1 cellular context compared by ENCODE assay signal in the genomic region with DNA sequence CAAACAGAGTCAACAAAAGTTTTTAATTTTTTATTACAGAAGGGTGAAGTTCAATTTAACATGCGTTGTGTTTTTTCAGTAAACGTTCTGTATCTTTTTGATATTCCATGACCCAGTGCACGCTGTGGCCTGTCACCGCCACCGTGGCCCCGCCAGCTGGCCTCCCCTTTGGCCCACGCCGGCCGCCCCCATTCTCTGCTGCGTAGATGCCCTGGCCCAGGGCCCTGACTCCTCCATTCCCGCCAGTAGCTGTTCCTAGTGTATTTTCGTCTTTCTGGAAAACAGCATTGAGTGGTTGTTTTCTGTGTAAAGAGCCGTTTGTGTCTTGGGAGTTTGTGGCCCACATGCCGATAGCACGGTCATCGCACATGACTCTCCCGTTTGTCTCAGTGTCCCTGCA.
TF ChIP-seq lines count a peak whose summit lies in the region.

No MANE protein-coding gene starts in this region.

TF ChIP-seq in WTC11, 78 proteins besides CTCF, POLR2A, EP300 and RAD21 (continued from another document):
- TF ChIP-seq, protein P1, sequence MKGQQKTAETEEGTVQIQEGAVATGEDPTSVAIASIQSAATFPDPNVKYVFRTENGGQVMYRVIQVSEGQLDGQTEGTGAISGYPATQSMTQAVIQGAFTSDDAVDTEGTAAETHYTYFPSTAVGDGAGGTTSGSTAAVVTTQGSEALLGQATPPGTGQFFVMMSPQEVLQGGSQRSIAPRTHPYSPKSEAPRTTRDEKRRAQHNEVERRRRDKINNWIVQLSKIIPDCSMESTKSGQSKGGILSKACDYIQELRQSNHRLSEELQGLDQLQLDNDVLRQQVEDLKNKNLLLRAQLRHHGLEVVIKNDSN (CRISPR knock-in tag; IDR thresholded peaks at IDR 0.05): no peak
- TF ChIP-seq NFE2L1 (CRISPR knock-in tag; IDR thresholded peaks at IDR 0.05): no peak
- no peak for TF ChIP-seq NFYB (CRISPR knock-in tag; conservative IDR thresholded peaks at IDR 0.05; ENCODE audit: low read depth)
- TF ChIP-seq, protein P2, sequence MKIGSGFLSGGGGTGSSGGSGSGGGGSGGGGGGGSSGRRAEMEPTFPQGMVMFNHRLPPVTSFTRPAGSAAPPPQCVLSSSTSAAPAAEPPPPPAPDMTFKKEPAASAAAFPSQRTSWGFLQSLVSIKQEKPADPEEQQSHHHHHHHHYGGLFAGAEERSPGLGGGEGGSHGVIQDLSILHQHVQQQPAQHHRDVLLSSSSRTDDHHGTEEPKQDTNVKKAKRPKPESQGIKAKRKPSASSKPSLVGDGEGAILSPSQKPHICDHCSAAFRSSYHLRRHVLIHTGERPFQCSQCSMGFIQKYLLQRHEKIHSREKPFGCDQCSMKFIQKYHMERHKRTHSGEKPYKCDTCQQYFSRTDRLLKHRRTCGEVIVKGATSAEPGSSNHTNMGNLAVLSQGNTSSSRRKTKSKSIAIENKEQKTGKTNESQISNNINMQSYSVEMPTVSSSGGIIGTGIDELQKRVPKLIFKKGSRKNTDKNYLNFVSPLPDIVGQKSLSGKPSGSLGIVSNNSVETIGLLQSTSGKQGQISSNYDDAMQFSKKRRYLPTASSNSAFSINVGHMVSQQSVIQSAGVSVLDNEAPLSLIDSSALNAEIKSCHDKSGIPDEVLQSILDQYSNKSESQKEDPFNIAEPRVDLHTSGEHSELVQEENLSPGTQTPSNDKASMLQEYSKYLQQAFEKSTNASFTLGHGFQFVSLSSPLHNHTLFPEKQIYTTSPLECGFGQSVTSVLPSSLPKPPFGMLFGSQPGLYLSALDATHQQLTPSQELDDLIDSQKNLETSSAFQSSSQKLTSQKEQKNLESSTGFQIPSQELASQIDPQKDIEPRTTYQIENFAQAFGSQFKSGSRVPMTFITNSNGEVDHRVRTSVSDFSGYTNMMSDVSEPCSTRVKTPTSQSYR (CRISPR knock-in tag; IDR thresholded peaks at IDR 0.05): no peak
- TF ChIP-seq, protein P3, sequence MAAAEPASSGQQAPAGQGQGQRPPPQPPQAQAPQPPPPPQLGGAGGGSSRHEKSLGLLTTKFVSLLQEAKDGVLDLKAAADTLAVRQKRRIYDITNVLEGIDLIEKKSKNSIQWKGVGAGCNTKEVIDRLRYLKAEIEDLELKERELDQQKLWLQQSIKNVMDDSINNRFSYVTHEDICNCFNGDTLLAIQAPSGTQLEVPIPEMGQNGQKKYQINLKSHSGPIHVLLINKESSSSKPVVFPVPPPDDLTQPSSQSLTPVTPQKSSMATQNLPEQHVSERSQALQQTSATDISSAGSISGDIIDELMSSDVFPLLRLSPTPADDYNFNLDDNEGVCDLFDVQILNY (CRISPR knock-in tag; IDR thresholded peaks at IDR 0.05): no peak
- TF ChIP-seq GRHL2 (CRISPR knock-in tag; IDR thresholded peaks at IDR 0.05; ENCODE audit: insufficient replicate concordance, severe bottlenecking): no peak
- TF ChIP-seq, protein P4, sequence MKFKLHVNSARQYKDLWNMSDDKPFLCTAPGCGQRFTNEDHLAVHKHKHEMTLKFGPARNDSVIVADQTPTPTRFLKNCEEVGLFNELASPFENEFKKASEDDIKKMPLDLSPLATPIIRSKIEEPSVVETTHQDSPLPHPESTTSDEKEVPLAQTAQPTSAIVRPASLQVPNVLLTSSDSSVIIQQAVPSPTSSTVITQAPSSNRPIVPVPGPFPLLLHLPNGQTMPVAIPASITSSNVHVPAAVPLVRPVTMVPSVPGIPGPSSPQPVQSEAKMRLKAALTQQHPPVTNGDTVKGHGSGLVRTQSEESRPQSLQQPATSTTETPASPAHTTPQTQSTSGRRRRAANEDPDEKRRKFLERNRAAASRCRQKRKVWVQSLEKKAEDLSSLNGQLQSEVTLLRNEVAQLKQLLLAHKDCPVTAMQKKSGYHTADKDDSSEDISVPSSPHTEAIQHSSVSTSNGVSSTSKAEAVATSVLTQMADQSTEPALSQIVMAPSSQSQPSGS (CRISPR knock-in tag; IDR thresholded peaks at IDR 0.05; ENCODE audit: borderline replicate concordance, low read depth): no peak
- no peak for TF ChIP-seq MYBL2 (CRISPR knock-in tag; IDR thresholded peaks at IDR 0.05)
